Comparison of ENCODE assay signal across 16 cellular contexts in genomic region chr2:169265581-169265980, GRCh38.
"Had no signal": no experiment of that assay in that cellular context is flagged by ENCODE, and none has a peak within 500 bp of the region (broad histone marks: within the 10 kb centered on the region; RNA-seq: fewer than 3 reads in every experiment).

No MANE protein-coding gene starts in this region.

- H3K4me3 Mint-ChIP-seq: activated T-helper 17 cell treated with anti-CD3 and anti-CD28 coated beads, Interleukin-2, amount 50 U/mL, for 72 hours; natural killer cell had no signal

- ATAC-seq: activated T-helper 17 cell treated with anti-CD3 and anti-CD28 coated beads, Interleukin-2, amount 50 U/mL, for 72 hours; foreskin keratinocyte; natural killer cell had no signal

- DNase-seq: activated CD4-positive, alpha-beta T cell treated with anti-CD3 and anti-CD28 coated beads, Interleukin-2, amount 50 U/mL, for 48 hours; activated naive CD4-positive, alpha-beta T cell treated with Interleukin-2 at 50 U/mL for 16 hours; anterior cingulate cortex; brain microvascular endothelial cell; cortex of kidney; effector CD8-positive, alpha-beta T cell; foreskin keratinocyte; kidney glomerular epithelial cell; mesendoderm; natural killer cell; retina; stimulated activated CD4-positive, alpha-beta T cell treated with anti-CD3 and anti-CD28 coated beads, Interleukin-12 subunit alpha, Interleukin-12 subunit beta, amount 100 ng/mL, for 4 hours; stimulated activated CD4-positive, alpha-beta T cell treated with anti-CD3 and anti-CD28 coated beads, Interleukin-2, amount 100 ng/mL, for 24 hours; stomach; testis had no signal

- H3K4me1 Mint-ChIP-seq: activated T-helper 17 cell treated with anti-CD3 and anti-CD28 coated beads, Interleukin-2, amount 50 U/mL, for 72 hours; natural killer cell had no signal

- H3K9me3 Mint-ChIP-seq: activated T-helper 17 cell treated with anti-CD3 and anti-CD28 coated beads, Interleukin-2, amount 50 U/mL, for 72 hours had no signal

- H3K27ac Mint-ChIP-seq: activated T-helper 17 cell treated with anti-CD3 and anti-CD28 coated beads, Interleukin-2, amount 50 U/mL, for 72 hours; natural killer cell had no signal

- H3K36me3 Mint-ChIP-seq: natural killer cell had no signal
